In the genomic region with DNA sequence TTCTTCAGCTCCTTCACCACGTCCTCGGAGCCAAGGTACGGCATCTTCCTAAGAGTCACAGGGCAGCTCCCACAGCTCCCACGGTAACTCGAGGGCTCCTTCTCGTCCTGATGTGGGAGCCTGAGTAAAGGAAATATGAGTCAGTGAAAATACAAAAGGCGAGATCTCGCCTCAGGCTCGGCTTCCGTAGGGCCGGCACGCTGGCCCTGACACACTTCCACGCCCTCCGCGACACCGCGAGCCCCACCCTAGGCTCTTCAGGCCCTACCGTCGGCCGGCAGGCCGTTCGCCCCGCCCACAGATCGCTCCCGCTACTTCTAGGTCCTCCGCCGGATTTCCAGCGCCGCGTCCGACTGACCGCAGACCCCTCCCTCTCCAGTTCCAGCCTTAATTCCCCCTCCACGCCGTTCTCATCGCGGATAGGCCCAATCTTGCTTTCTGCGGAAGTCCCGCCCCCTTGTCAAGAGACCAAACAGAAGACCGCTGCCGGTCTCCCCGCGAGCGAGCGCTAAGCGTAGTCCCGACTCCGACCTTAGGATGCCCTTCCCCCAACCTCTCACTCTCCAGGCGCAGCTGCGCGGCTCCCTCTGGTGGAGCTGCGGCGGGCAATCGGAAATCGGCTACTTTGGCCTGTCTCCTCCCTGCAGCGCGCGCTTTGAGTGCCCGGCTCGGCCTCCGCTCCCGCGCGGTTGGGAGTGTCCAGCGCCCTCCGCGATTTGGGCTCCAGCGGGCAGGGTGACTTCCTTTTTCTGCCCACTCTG, we compare ENCODE assay signal across 1 cellular context.
TF ChIP-seq lines count a peak whose summit lies in the region.

TSS of gene AP4B1 (minus strand) at position 126 of the 761 bp plus-strand sequence. CDS start at position 44, 82 bp downstream.
TSS of gene DCLRE1B (plus strand) at position 653 of the 761 bp plus-strand sequence. CDS start 261 bp downstream, outside the sequence.

TF ChIP-seq in HEK293, 187 proteins besides CTCF, POLR2A, EP300 and RAD21 (continued from another document and continues in another):
- TF ChIP-seq, protein P1, sequence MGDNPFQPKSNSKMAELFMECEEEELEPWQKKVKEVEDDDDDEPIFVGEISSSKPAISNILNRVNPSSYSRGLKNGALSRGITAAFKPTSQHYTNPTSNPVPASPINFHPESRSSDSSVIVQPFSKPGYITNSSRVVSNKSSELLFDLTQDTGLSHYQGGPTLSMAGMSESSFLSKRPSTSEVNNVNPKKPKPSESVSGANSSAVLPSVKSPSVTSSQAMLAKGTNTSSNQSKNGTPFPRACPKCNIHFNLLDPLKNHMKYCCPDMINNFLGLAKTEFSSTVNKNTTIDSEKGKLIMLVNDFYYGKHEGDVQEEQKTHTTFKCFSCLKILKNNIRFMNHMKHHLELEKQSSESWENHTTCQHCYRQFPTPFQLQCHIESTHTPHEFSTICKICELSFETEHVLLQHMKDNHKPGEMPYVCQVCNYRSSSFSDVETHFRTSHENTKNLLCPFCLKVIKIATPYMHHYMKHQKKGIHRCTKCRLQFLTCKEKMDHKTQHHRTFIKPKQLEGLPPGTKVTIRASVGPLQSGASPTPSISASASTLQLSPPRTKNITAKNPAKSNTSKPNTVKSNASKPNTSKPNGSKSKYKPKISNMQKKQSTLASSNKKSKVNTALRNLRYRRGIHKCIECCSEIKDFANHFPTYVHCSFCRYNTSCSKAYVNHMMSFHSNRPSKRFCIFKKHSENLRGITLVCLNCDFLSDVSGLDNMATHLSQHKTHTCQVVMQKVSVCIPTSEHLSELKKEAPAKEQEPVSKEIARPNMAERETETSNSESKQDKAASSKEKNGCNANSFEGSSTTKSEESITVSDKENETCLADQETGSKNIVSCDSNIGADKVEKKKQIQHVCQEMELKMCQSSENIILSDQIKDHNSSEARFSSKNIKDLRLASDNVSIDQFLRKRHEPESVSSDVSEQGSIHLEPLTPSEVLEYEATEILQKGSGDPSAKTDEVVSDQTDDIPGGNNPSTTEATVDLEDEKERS (tag by site-specific recombination; IDR thresholded peaks at IDR 0.05) = no peak
- TF ChIP-seq, protein P2, sequence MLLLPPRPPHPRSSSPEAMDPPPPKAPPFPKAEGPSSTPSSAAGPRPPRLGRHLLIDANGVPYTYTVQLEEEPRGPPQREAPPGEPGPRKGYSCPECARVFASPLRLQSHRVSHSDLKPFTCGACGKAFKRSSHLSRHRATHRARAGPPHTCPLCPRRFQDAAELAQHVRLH (tag by site-specific recombination; IDR thresholded peaks at IDR 0.05) = peak; percentile 5; the same call in 1 of the 2 replicates
- no peak for TF ChIP-seq ZNF280C (tag by site-specific recombination; IDR thresholded peaks at IDR 0.05)
- TF ChIP-seq ZBTB17 (tag by site-specific recombination; IDR thresholded peaks at IDR 0.05) = peak; percentile 99
- peak; percentile 44; the same call in 1 of the 2 replicates for TF ChIP-seq ZBTB6 (tag by site-specific recombination; IDR thresholded peaks at IDR 0.05)
- TF ChIP-seq ZNF510 (tag by site-specific recombination; IDR thresholded peaks at IDR 0.05; ENCODE audit: insufficient replicate concordance) = no peak
- TF ChIP-seq ZFP37 (tag by site-specific recombination; IDR thresholded peaks at IDR 0.05) = peak; percentile 65; the same call in 1 of the 2 replicates
- peak; percentile 81; the same call in 1 of the 2 replicates for TF ChIP-seq ZNF639 (tag by site-specific recombination; IDR thresholded peaks at IDR 0.05)
- peak; percentile 65 for TF ChIP-seq KLF9 (tag by site-specific recombination; IDR thresholded peaks at IDR 0.05; ENCODE audit: low read depth)
- peak; percentile 69 for TF ChIP-seq WT1 (tag by site-specific recombination; IDR thresholded peaks at IDR 0.05)
- TF ChIP-seq ZEB2 (tag by site-specific recombination; IDR thresholded peaks at IDR 0.05) = peak; percentile 99
- TF ChIP-seq, protein P3, sequence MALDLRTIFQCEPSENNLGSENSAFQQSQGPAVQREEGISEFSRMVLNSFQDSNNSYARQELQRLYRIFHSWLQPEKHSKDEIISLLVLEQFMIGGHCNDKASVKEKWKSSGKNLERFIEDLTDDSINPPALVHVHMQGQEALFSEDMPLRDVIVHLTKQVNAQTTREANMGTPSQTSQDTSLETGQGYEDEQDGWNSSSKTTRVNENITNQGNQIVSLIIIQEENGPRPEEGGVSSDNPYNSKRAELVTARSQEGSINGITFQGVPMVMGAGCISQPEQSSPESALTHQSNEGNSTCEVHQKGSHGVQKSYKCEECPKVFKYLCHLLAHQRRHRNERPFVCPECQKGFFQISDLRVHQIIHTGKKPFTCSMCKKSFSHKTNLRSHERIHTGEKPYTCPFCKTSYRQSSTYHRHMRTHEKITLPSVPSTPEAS (tag by site-specific recombination; IDR thresholded peaks at IDR 0.05) = no peak
- 0 out of 2 replicates have a peak, but pooled peaks have one; percentile 33 for TF ChIP-seq ZNF623 (tag by site-specific recombination; IDR thresholded peaks at IDR 0.05)
- no peak for TF ChIP-seq ZSCAN23 (tag by site-specific recombination; IDR thresholded peaks at IDR 0.05)
- no peak for TF ChIP-seq ZNF677 (tag by site-specific recombination; IDR thresholded peaks at IDR 0.05)
- TF ChIP-seq, protein P4, sequence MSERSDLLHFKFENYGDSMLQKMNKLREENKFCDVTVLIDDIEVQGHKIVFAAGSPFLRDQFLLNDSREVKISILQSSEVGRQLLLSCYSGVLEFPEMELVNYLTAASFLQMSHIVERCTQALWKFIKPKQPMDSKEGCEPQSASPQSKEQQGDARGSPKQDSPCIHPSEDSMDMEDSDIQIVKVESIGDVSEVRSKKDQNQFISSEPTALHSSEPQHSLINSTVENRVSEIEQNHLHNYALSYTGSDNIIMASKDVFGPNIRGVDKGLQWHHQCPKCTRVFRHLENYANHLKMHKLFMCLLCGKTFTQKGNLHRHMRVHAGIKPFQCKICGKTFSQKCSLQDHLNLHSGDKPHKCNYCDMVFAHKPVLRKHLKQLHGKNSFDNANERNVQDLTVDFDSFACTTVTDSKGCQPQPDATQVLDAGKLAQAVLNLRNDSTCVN (tag by site-specific recombination; optimal IDR thresholded peaks at IDR 0.05) = peak; percentile 100
- peak; percentile 86 for TF ChIP-seq ZNF629 (tag by site-specific recombination; IDR thresholded peaks at IDR 0.05)
- peak; percentile 85; the same call in 1 of the 2 replicates for TF ChIP-seq SP7 (tag by site-specific recombination; IDR thresholded peaks at IDR 0.05)
- peak; percentile 99 for TF ChIP-seq ZBTB8A (tag by site-specific recombination; IDR thresholded peaks at IDR 0.05)
- peak; percentile 44 for TF ChIP-seq ZFHX2 (tag by site-specific recombination; conservative IDR thresholded peaks at IDR 0.05)
- TF ChIP-seq ZNF692 (tag by site-specific recombination; IDR thresholded peaks at IDR 0.05) = peak; percentile 56
- TF ChIP-seq ZNF768 (tag by site-specific recombination; IDR thresholded peaks at IDR 0.05) = no peak
- TF ChIP-seq, protein P5, sequence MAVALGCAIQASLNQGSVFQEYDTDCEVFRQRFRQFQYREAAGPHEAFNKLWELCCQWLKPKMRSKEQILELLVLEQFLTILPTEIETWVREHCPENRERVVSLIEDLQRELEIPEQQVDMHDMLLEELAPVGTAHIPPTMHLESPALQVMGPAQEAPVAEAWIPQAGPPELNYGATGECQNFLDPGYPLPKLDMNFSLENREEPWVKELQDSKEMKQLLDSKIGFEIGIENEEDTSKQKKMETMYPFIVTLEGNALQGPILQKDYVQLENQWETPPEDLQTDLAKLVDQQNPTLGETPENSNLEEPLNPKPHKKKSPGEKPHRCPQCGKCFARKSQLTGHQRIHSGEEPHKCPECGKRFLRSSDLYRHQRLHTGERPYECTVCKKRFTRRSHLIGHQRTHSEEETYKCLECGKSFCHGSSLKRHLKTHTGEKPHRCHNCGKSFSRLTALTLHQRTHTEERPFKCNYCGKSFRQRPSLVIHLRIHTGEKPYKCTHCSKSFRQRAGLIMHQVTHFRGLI (tag by site-specific recombination; IDR thresholded peaks at IDR 0.05) = peak; percentile 89
- peak; percentile 89 for TF ChIP-seq KLF8 (tag by site-specific recombination; IDR thresholded peaks at IDR 0.05)
- TF ChIP-seq HIC1 (tag by site-specific recombination; IDR thresholded peaks at IDR 0.05) = peak; percentile 94
- TF ChIP-seq SALL2 (tag by site-specific recombination; IDR thresholded peaks at IDR 0.05; ENCODE audit: borderline replicate concordance) = no peak
- TF ChIP-seq ZIC2 (tag by site-specific recombination; IDR thresholded peaks at IDR 0.05) = peak; percentile 96
- TF ChIP-seq, protein P6, sequence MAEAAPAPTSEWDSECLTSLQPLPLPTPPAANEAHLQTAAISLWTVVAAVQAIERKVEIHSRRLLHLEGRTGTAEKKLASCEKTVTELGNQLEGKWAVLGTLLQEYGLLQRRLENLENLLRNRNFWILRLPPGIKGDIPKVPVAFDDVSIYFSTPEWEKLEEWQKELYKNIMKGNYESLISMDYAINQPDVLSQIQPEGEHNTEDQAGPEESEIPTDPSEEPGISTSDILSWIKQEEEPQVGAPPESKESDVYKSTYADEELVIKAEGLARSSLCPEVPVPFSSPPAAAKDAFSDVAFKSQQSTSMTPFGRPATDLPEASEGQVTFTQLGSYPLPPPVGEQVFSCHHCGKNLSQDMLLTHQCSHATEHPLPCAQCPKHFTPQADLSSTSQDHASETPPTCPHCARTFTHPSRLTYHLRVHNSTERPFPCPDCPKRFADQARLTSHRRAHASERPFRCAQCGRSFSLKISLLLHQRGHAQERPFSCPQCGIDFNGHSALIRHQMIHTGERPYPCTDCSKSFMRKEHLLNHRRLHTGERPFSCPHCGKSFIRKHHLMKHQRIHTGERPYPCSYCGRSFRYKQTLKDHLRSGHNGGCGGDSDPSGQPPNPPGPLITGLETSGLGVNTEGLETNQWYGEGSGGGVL (tag by site-specific recombination; IDR thresholded peaks at IDR 0.05) = peak; percentile 82
- peak; percentile 61; the same call in 1 of the 2 replicates for TF ChIP-seq BCL11A (tag by site-specific recombination; IDR thresholded peaks at IDR 0.05; ENCODE audit: low read depth)
- no peak for TF ChIP-seq ZNF423 (tag by site-specific recombination; IDR thresholded peaks at IDR 0.05)
- TF ChIP-seq YY1 (tag by site-specific recombination; IDR thresholded peaks at IDR 0.05) = peak; percentile 71
- peak; percentile 77 for TF ChIP-seq KLF16 (tag by site-specific recombination; IDR thresholded peaks at IDR 0.05)
- peak; percentile 87 for TF ChIP-seq GLIS2 (tag by site-specific recombination; IDR thresholded peaks at IDR 0.05)
